ENCODE assay signal across 10 cellular contexts in the genomic region with DNA sequence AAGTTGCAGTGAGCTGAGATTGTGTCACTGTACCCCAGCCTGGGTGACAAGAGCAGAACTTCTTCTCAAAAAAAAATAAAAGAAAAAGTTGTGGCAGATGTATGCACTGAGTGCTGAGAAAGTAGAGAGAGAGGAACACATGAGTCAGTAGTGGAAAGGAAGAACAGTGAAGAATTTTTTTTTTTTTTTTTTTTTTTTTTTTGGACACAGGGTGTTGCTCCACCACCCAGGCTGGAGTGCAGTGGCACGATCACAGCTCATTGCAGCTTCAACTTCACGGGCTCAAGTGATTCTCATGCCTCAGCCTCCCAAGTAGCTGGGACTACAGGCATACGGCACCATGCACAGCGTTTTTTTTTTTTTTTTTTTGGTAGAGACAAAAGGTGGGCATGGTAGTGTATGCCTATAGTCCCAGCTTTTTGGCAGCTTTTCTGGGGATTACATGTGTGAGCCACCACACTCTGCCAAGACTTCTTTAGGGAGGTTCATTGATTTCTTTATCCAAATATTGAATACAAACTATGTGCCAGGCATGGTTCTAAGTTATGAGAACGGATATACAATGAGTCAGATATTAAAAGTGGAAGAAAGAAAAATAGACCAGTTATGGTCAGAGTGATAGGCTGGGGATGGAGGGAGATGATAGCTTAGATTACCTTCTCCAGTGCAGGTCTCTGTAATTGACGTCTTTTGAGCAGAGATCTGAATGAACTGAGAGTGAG.
DNase-seq lines count a peak whose midpoint lies in the region; ATAC-seq and TF ChIP-seq lines count a peak whose summit lies in the region.
"Had no signal": no experiment of that assay in that cellular context is flagged by ENCODE, and none has a peak within 500 bp of the region (broad histone marks: within the 10 kb centered on the region; RNA-seq: fewer than 3 reads in every experiment).

No MANE protein-coding gene starts in this region.

- ATAC-seq in Right ventricle myocardium superior (ENCODE audit: poor library complexity) (no peak), lower lobe of right lung (peak; percentile 23 to 56), HG03469 (IDR thresholded peaks at IDR 0.05; ENCODE audit: unreplicated experiment) (no peak)
- no peak for ATAC-seq in central memory CD8-positive, alpha-beta T cell (replicated peaks; ENCODE audit: extremely low read depth, poor library complexity, severe bottlenecking)

- intact Hi-C loops in Right ventricle myocardium superior (cut with DNase I) (no loop called here), lower lobe of right lung (cut with DNase I) (no loop called here)

- no peaks in the 10 kb centered on the region for H3K4me1 Mint-ChIP-seq in central memory CD8-positive, alpha-beta T cell

- no peaks in the 10 kb centered on the region for H3K27me3 ChIP-seq in right atrium auricular region
- H3K27me3 ChIP-seq in lower lobe of right lung (ENCODE audit: low read depth), result no peaks in the 10 kb centered on the region

- peak overlapping the region; percentile 15 to 60 for H3K27ac ChIP-seq in right atrium auricular region
- H3K27ac ChIP-seq in lower lobe of right lung, result peak overlapping the region; percentile 54

- TF ChIP-seq CTCF in right atrium auricular region (IDR thresholded peaks at IDR 0.05), result no peak
- TF ChIP-seq CTCF in lower lobe of right lung (IDR thresholded peaks at IDR 0.05), result no peak

- H3K9me3 ChIP-seq in right atrium auricular region, result no peaks in the 10 kb centered on the region
- no peaks in the 10 kb centered on the region for H3K9me3 ChIP-seq in lower lobe of right lung

- H3K36me3 Mint-ChIP-seq in central memory CD8-positive, alpha-beta T cell (ENCODE audit: insufficient read depth), result no peaks in the 10 kb centered on the region

- DNase-seq in right atrium auricular region (ENCODE audit: low spot score), result no peak
- DNase-seq in Right ventricle myocardium superior, result no peak
- DNase-seq in central memory CD8-positive, alpha-beta T cell (ENCODE audit: low spot score in 2 of 2), result no peak
- no peak for DNase-seq in lower lobe of right lung
- DNase-seq in NCI-H1092 treated with DMSO at 0.1 percent for 48 hours (lab: John Stamatoyannopoulos, UW), result no peak
- DNase-seq in activated CD4-positive, CD25-positive, alpha-beta regulatory T cell (lab: John Stamatoyannopoulos, UW), result no peak
- no peak for DNase-seq in islet precursor cell
- DNase-seq: NCI-H187, OCI-M1 had no signal

- H3K36me3 ChIP-seq in right atrium auricular region, result peaks cover 10% of the 10 kb centered on the region
- peaks cover 16% of the 10 kb centered on the region for H3K36me3 ChIP-seq in lower lobe of right lung

- no peak overlapping the region for H3K4me3 Mint-ChIP-seq in central memory CD8-positive, alpha-beta T cell

- H3K4me3 ChIP-seq in right atrium auricular region, result no peak overlapping the region
- no peak overlapping the region for H3K4me3 ChIP-seq in lower lobe of right lung

- no peaks in the 10 kb centered on the region for H3K9me3 Mint-ChIP-seq in central memory CD8-positive, alpha-beta T cell

- H3K4me1 ChIP-seq in right atrium auricular region (peaks cover 0 to 22% of the 10 kb centered on the region in 2 donors), lower lobe of right lung (peaks cover 23% of the 10 kb centered on the region)

- peak overlapping the region; percentile 58 for H3K27ac Mint-ChIP-seq in central memory CD8-positive, alpha-beta T cell (ENCODE audit: low read depth)

- peaks cover 31% of the 10 kb centered on the region for H3K27me3 Mint-ChIP-seq in central memory CD8-positive, alpha-beta T cell

Comparison
In these comparisons a context has a peak if more than half of its experiments do, and no peak if none do; other contexts are left out.
1. ATAC-seq: peak in lower lobe of right lung (2 of 2); none in Right ventricle myocardium superior (single experiment), central memory CD8-positive, alpha-beta T cell (single experiment) and HG03469 (single experiment).